35 cellular contexts compared by ENCODE assay signal in the genomic region with DNA sequence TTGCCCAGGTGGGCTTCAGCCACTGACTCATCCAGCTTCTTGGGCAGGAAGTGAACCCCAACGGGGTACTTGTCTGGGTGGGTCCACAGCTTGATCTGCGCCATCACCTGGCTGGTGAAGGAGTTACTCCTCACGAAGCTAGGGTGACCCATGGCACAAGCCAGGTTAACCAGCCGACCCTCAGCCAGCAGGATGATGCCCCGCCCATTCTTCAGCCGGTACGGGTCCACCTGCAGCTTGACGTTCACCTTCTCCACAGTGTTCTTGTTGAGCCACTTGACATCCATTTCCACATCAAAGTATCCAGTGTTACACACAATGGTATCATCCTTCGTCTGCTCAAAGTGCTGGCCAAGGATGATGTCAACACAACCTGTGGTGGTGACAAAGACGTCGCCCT.
"Had no signal": no experiment of that assay in that cellular context is flagged by ENCODE, and none has a peak within 500 bp of the region (broad histone marks: within the 10 kb centered on the region; RNA-seq: fewer than 3 reads in every experiment).

No MANE protein-coding gene starts in this region.

- H3K27ac ChIP-seq: brain microvascular endothelial cell, esophagus muscularis mucosa, foreskin keratinocyte, gastrocnemius medialis, heart left ventricle, WERI-Rb-1 had no signal

- DNase-seq: activated CD4-positive, alpha-beta memory T cell treated with anti-CD3 and anti-CD28 coated beads for 36 hours; activated CD4-positive, alpha-beta T cell treated with anti-CD3 and anti-CD28 coated beads for 36 hours; activated CD4-positive, CD25-positive, alpha-beta regulatory T cell; activated CD4-positive, CD25-positive, alpha-beta regulatory T cell treated with anti-CD3 and anti-CD28 coated beads, Interleukin-2, amount 50 U/mL, for 72 hours; activated CD8-positive, alpha-beta memory T cell treated with anti-CD3 and anti-CD28 coated beads, Interleukin-2, amount 50 U/mL, for 48 hours; activated CD8-positive, alpha-beta T cell treated with anti-CD3 and anti-CD28 coated beads, Interleukin-2, amount 10 ng/mL, durations not matched to agents 7 days and 5 days; activated gamma-delta T cell treated with Interleukin-2 at 50 U/mL for 16 hours; activated naive CD4-positive, alpha-beta T cell treated with anti-CD3 and anti-CD28 coated beads, Interleukin-2, amount 50 U/mL, for 16 hours; activated naive CD4-positive, alpha-beta T cell treated with Interleukin-2 at 50 U/mL for 16 hours; activated T-cell treated with anti-CD3 and anti-CD28 coated beads for 4 hours; activated T-cell treated with anti-CD3 and anti-CD28 coated beads, Interleukin-2, amount 50 U/mL, for 24 hours; activated T-cell treated with anti-CD3 and anti-CD28 coated beads, Interleukin-2, amount 50 U/mL, for 72 hours; amniotic stem cell; anterior cingulate cortex; brain microvascular endothelial cell; caudate nucleus; cortex of kidney; dermis blood vessel endothelial cell; effector CD4-positive, alpha-beta T cell; effector memory CD8-positive, alpha-beta T cell; erythroblast; foreskin keratinocyte; gastrocnemius medialis; glutamatergic neuron; T-helper 1 cell; T-helper 17 cell; T1000; WERI-Rb-1 had no signal

- H3K4me3 ChIP-seq: esophagus muscularis mucosa, gastrocnemius medialis, heart left ventricle had no signal

- H3K27me3 ChIP-seq: brain microvascular endothelial cell, esophagus muscularis mucosa, foreskin keratinocyte, gastrocnemius medialis, heart left ventricle had no signal

- H3K4me3 Mint-ChIP-seq: activated CD4-positive, alpha-beta memory T cell treated with anti-CD3 and anti-CD28 coated beads for 36 hours; activated CD4-positive, alpha-beta T cell treated with anti-CD3 and anti-CD28 coated beads for 36 hours; activated CD4-positive, alpha-beta T cell treated with anti-CD3 and anti-CD28 coated beads, Interleukin-2, amount 10 ng/mL, durations not matched to agents 24 days and 14 days; activated CD8-positive, alpha-beta T cell treated with anti-CD3 and anti-CD28 coated beads, Interleukin-2, amount 10 ng/mL, durations not matched to agents 7 days and 5 days; activated naive CD8-positive, alpha-beta T cell; activated T-cell treated with anti-CD3 and anti-CD28 coated beads, Interleukin-2, amount 50 U/mL, for 24 hours; activated T-cell treated with anti-CD3 and anti-CD28 coated beads, Interleukin-2, amount 50 U/mL, for 72 hours; effector memory CD8-positive, alpha-beta T cell; T-helper 17 cell; T-helper 2 cell treated with Interferon-gamma antibody and Interleukin-4, amounts not matched to agents 5 μg/mL and 100 μg/mL, for 36 hours had no signal

- H3K27me3 Mint-ChIP-seq: activated CD4-positive, alpha-beta memory T cell treated with anti-CD3 and anti-CD28 coated beads for 36 hours; activated CD4-positive, alpha-beta T cell treated with anti-CD3 and anti-CD28 coated beads for 36 hours; activated CD4-positive, alpha-beta T cell treated with anti-CD3 and anti-CD28 coated beads, Interleukin-2, amount 10 ng/mL, durations not matched to agents 24 days and 14 days; activated naive CD8-positive, alpha-beta T cell; activated T-cell treated with anti-CD3 and anti-CD28 coated beads, Interleukin-2, amount 50 U/mL, for 24 hours; effector memory CD8-positive, alpha-beta T cell; T-helper 17 cell had no signal

- H3K4me1 ChIP-seq: esophagus muscularis mucosa, foreskin keratinocyte, gastrocnemius medialis, heart left ventricle had no signal

- H3K27ac Mint-ChIP-seq: activated CD4-positive, alpha-beta memory T cell treated with anti-CD3 and anti-CD28 coated beads for 36 hours; activated CD4-positive, alpha-beta T cell treated with anti-CD3 and anti-CD28 coated beads for 36 hours; activated CD4-positive, alpha-beta T cell treated with anti-CD3 and anti-CD28 coated beads, Interleukin-2, amount 10 ng/mL, durations not matched to agents 24 days and 14 days; activated CD8-positive, alpha-beta T cell treated with anti-CD3 and anti-CD28 coated beads, Interleukin-2, amount 10 ng/mL, durations not matched to agents 7 days and 5 days; activated naive CD8-positive, alpha-beta T cell; activated T-cell treated with anti-CD3 and anti-CD28 coated beads, Interleukin-2, amount 50 U/mL, for 24 hours; activated T-cell treated with anti-CD3 and anti-CD28 coated beads, Interleukin-2, amount 50 U/mL, for 72 hours; effector memory CD8-positive, alpha-beta T cell; T-helper 17 cell; T-helper 2 cell treated with Interferon-gamma antibody and Interleukin-4, amounts not matched to agents 5 μg/mL and 100 μg/mL, for 36 hours had no signal

- H3K9me3 ChIP-seq: esophagus muscularis mucosa, gastrocnemius medialis, heart left ventricle had no signal

- ATAC-seq: activated CD4-positive, alpha-beta T cell treated with anti-CD3 and anti-CD28 coated beads for 36 hours; activated CD8-positive, alpha-beta T cell treated with anti-CD3 and anti-CD28 coated beads, Interleukin-2, amount 10 ng/mL, durations not matched to agents 7 days and 5 days; activated T-cell treated with anti-CD3 and anti-CD28 coated beads, Interleukin-2, amount 50 U/mL, for 72 hours; effector memory CD8-positive, alpha-beta T cell; foreskin keratinocyte; gastrocnemius medialis; T-helper 17 cell had no signal

- H3K9me3 Mint-ChIP-seq: activated CD4-positive, alpha-beta T cell treated with anti-CD3 and anti-CD28 coated beads, Interleukin-2, amount 10 ng/mL, durations not matched to agents 24 days and 14 days; effector memory CD8-positive, alpha-beta T cell had no signal

- H3K36me3 Mint-ChIP-seq: activated CD4-positive, alpha-beta memory T cell treated with anti-CD3 and anti-CD28 coated beads for 36 hours; activated naive CD8-positive, alpha-beta T cell had no signal

- H3K36me3 ChIP-seq: brain microvascular endothelial cell, esophagus muscularis mucosa, gastrocnemius medialis, heart left ventricle, WERI-Rb-1 had no signal

- FAIRE-seq: astrocyte, colon had no signal

- H3K4me1 Mint-ChIP-seq: activated CD4-positive, alpha-beta T cell treated with anti-CD3 and anti-CD28 coated beads for 36 hours; activated CD4-positive, alpha-beta T cell treated with anti-CD3 and anti-CD28 coated beads, Interleukin-2, amount 10 ng/mL, durations not matched to agents 24 days and 14 days; T-helper 17 cell had no signal
